In the genomic region with DNA sequence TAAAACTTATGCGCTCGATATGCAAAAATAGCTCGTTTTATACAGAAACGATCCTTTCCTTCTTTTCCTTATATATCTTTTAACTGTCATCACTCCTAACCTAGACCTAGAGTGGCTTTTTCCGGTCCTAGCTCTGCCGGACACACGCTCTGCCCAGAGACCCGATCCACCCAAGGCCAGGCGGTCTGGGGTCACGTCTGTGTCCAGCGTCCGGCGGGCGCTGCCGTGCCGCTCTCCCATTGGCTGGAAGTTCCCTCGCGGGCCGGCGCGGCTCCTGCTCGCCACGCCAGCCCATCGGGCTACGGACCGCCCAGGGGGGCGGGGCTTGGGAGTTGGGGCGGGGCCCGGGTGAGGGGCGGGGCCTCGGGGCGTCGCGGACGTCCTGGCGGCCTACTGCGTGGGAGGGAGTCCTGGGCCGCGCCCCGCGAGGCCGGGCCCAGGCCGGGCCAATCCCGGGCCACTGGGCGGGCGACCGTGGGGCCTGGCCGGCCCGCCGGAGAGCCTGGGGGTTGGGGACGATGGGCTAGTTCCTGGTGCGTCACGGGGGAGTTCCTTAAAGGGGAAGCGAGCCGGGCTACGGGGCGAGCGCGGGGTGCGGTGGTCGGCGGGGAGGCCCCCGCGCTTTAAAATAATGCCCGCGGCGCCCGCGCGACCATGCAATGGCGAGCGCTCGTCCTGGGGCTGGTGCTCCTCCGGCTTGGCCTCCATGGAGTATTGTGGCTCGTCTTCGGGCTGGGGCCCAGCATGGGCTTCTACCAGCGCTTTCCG, we compare ENCODE assay signal across 8 cellular contexts. TPM values are rescaled to one million over a fixed set of nuclear protein-coding genes. Genes with fewer than 3 reads are reported as not detected.
A peak's percentile ranks its signal among the peaks of the same experiment; 100 is the strongest.
DNase-seq lines count a peak whose midpoint lies in the region; ATAC-seq and TF ChIP-seq lines count a peak whose summit lies in the region.

EDEM1 (plus strand) TSS at position 556 of the 768 bp plus-strand sequence; CDS start at position 655, 99 bp downstream.

- no peaks in the 10 kb centered on the region for H3K27me3 ChIP-seq in KMS-11 (ENCODE audit: insufficient read depth, low read depth)

- H3K4me1 Mint-ChIP-seq in natural killer cell treated with Interleukin-12 subunit alpha and Interleukin-12 subunit beta and Interleukin-15 and Interleukin-18, amount 100 ng/mL, for 72 hours (ENCODE audit: low read depth in 2 of 2) = peaks cover 35 to 44% of the 10 kb centered on the region in 2 donors

- H3K9me3 Mint-ChIP-seq in natural killer cell treated with Interleukin-12 subunit alpha and Interleukin-12 subunit beta and Interleukin-15 and Interleukin-18, amount 100 ng/mL, for 72 hours = no peaks in the 10 kb centered on the region

- H3K27ac ChIP-seq in KMS-11 = peak within 1 kb of the TSS; percentile 85

- peak within 1 kb of the TSS; percentile 100 for H3K4me3 Mint-ChIP-seq in natural killer cell treated with Interleukin-12 subunit alpha and Interleukin-12 subunit beta and Interleukin-15 and Interleukin-18, amount 100 ng/mL, for 72 hours

- TF ChIP-seq CTCF in KMS-11 (conservative IDR thresholded peaks at IDR 0.05; ENCODE audit: low read depth, low read length) (no peak), fibroblast of pulmonary artery (IDR thresholded peaks at IDR 0.05; ENCODE audit: low read length, missing control alignments) (no peak)

- peak within 1 kb of the TSS; percentile 57 for H2AFZ ChIP-seq in KMS-11 (ENCODE audit: low read depth)

- H3K4me3 ChIP-seq in KMS-11 (IDR thresholded peaks at IDR 0.05; ENCODE audit: insufficient read depth, low read depth, low read length) = peak within 1 kb of the TSS; percentile 62
- peak within 1 kb of the TSS; percentile 91 for H3K4me3 ChIP-seq in fibroblast of pulmonary artery (replicated peaks; ENCODE audit: low read depth, low read length)

- no peaks in the 10 kb centered on the region for H3K27me3 Mint-ChIP-seq in natural killer cell treated with Interleukin-12 subunit alpha and Interleukin-12 subunit beta and Interleukin-15 and Interleukin-18, amount 100 ng/mL, for 72 hours

- H3K36me3 Mint-ChIP-seq in natural killer cell treated with Interleukin-12 subunit alpha and Interleukin-12 subunit beta and Interleukin-15 and Interleukin-18, amount 100 ng/mL, for 72 hours = peaks cover 11% of the 10 kb centered on the region

- TF ChIP-seq POLR2A in Raji (IDR thresholded peaks at IDR 0.05; ENCODE audit: insufficient read depth, low read depth, low read length) = peak; percentile 78

- peak within 1 kb of the TSS; percentile 86 for H3K9ac ChIP-seq in KMS-11

- DNase-seq in EH (ENCODE audit: low read depth) (peak; percentile 97), fibroblast of pulmonary artery (ENCODE audit: low read depth) (peak; percentile 95)
- peak; percentile 92 for DNase-seq in activated T-helper 9 cell treated with anti-CD3 and anti-CD28 coated beads, Interleukin-2, amount 50 U/mL, for 16 hours (ENCODE audit: low read depth)
- DNase-seq in natural killer cell treated with Interleukin-12 subunit alpha and Interleukin-12 subunit beta and Interleukin-15 and Interleukin-18, amount 100 ng/mL, for 72 hours (ENCODE audit: low spot score) = peak; percentile 97
- DNase-seq in stimulated activated naive CD4-positive, alpha-beta T cell treated with Interleukin-2 at 50 U/mL for 16 hours (lab: John Stamatoyannopoulos, UW) = peak; percentile 91

- peak within 1 kb of the TSS; percentile 97 to 98 for H3K27ac Mint-ChIP-seq in natural killer cell treated with Interleukin-12 subunit alpha and Interleukin-12 subunit beta and Interleukin-15 and Interleukin-18, amount 100 ng/mL, for 72 hours

- H3K4me1 ChIP-seq in KMS-11 (ENCODE audit: low read depth, poor library complexity, severe bottlenecking) = peaks cover 8% of the 10 kb centered on the region

- peak within 1 kb of the TSS; percentile 54 for H3K4me2 ChIP-seq in KMS-11

- H3K79me2 ChIP-seq in KMS-11 (ENCODE audit: insufficient read depth, low read depth) = peaks cover 36% of the 10 kb centered on the region

- peak; percentile 74 for ATAC-seq in GM21786 (IDR thresholded peaks at IDR 0.05; ENCODE audit: unreplicated experiment)
- peak; percentile 97 to 98 for ATAC-seq in natural killer cell treated with Interleukin-12 subunit alpha and Interleukin-12 subunit beta and Interleukin-15 and Interleukin-18, amount 100 ng/mL, for 72 hours

- no peaks in the 10 kb centered on the region for H4K20me1 ChIP-seq in KMS-11 (ENCODE audit: insufficient read depth)

- no peaks in the 10 kb centered on the region for H3K36me3 ChIP-seq in KMS-11 (ENCODE audit: insufficient read depth)

RNA-seq across cellular contexts. Expression of gene EDEM1, which starts in this region (rescaled TPM):
- total RNA-seq in natural killer cell treated with Interleukin-12 subunit alpha and Interleukin-12 subunit beta and Interleukin-15 and Interleukin-18, amount 100 ng/mL, for 72 hours = 100 to 1,000 TPM; 109 to 171 TPM

Comparison
In these comparisons a context has a peak if more than half of its experiments do, and no peak if none do; other contexts are left out.
1. Peak in every context shown above with its lines: DNase-seq, ATAC-seq, H3K4me3 ChIP-seq and H3K27ac ChIP-seq.